1 cellular context compared by ENCODE assay signal in genomic region chr1:37948160-37948559, GRCh38.
TF ChIP-seq lines count a peak whose summit lies in the region.

No MANE protein-coding gene starts in this region.

TF ChIP-seq in GM12878, 131 proteins besides CTCF, POLR2A, EP300 and RAD21:
- TF ChIP-seq BCL3 (IDR thresholded peaks at IDR 0.05; ENCODE audit: borderline replicate concordance, insufficient read depth, low read depth, low read length, poor library complexity, severe bottlenecking) (no peak), MTA2 (IDR thresholded peaks at IDR 0.05; ENCODE audit: low read depth) (peak; percentile 8; the same call in 1 of the 2 replicates), POLR2AphosphoS2 (IDR thresholded peaks at IDR 0.05; ENCODE audit: low read depth, low read length) (no peak), ZNF274 (IDR thresholded peaks at IDR 0.05; ENCODE audit: insufficient read depth, insufficient read length) (no peak), POU2F2 (IDR thresholded peaks at IDR 0.05; ENCODE audit: borderline replicate concordance, low read depth, low read length) (peak; percentile 76; the same call in 1 of the 3 replicates), USF1 (IDR thresholded peaks at IDR 0.05; ENCODE audit: borderline replicate concordance, extremely low read length, insufficient read depth, low read depth, low read length) (no peak), NR2C1 (IDR thresholded peaks at IDR 0.05) (no peak), SPI1 (IDR thresholded peaks at IDR 0.05; ENCODE audit: borderline replicate concordance, insufficient read depth, low read depth, low read length) (peak; percentile 78; the same call in 1 of the 2 replicates), USF2 (IDR thresholded peaks at IDR 0.05; ENCODE audit: borderline replicate concordance, low read depth, low read length) (no peak), RCOR1 (conservative IDR thresholded peaks at IDR 0.05; ENCODE audit: low read depth, low read length) (no peak)
